In genomic region chr20:50379991-50380696, GRCh38 we compare ENCODE assay signal across 10 cellular contexts.
DNase-seq lines count a peak whose midpoint lies in the region; ATAC-seq and TF ChIP-seq lines count a peak whose summit lies in the region.
"Had no signal": no experiment of that assay in that cellular context is flagged by ENCODE, and none has a peak within 500 bp of the region (broad histone marks: within the 10 kb centered on the region; RNA-seq: fewer than 3 reads in every experiment).

No MANE protein-coding gene starts in this region.

- H3K36me3 Mint-ChIP-seq in naive thymus-derived CD8-positive, alpha-beta T cell = no peaks in the 10 kb centered on the region
- no peaks in the 10 kb centered on the region for H3K36me3 Mint-ChIP-seq in progenitor cell of endocrine pancreas (ENCODE audit: insufficient read depth)

- ATAC-seq in heart left ventricle = no peak
- ATAC-seq in left ventricle myocardium superior = no peak
- ATAC-seq in naive thymus-derived CD8-positive, alpha-beta T cell = no peak
- no peak for ATAC-seq in esophagus mucosa
- ATAC-seq: effector memory CD8-positive, alpha-beta T cell had no signal

- POLR2A ChIA-PET in naive thymus-derived CD8-positive, alpha-beta T cell (lab: Charles Lee) = interaction anchor here (0.7 kb wide), 1 partner anchor 424 kb away, joined by 3 read pairs; no protein-coding TSS in a partner anchor

- H3K36me3 ChIP-seq in heart left ventricle (no peaks in the 10 kb centered on the region), tibial nerve (no peaks in the 10 kb centered on the region)

- H3K4me1 ChIP-seq in heart left ventricle = peaks cover 9 to 65% (median 22%) of the 10 kb centered on the region in 12 donors
- H3K4me1 ChIP-seq in tibial nerve = peaks cover 3 to 48% (median 14%) of the 10 kb centered on the region in 4 donors

- H3K9me3 Mint-ChIP-seq in naive thymus-derived CD8-positive, alpha-beta T cell = no peaks in the 10 kb centered on the region
- no peaks in the 10 kb centered on the region for H3K9me3 Mint-ChIP-seq in progenitor cell of endocrine pancreas (ENCODE audit: low read depth)
- H3K9me3 Mint-ChIP-seq: effector memory CD8-positive, alpha-beta T cell had no signal

- no peak for TF ChIP-seq POLR2A in heart left ventricle (IDR thresholded peaks at IDR 0.05)
- no peak for TF ChIP-seq POLR2A in tibial nerve (IDR thresholded peaks at IDR 0.05)

- WGBS in heart left ventricle, 4 donors = 85 to 92% (median 88%) methylated on average over 16 of the region's 16 CpGs
- 89 to 93% methylated on average over 16 of the region's 16 CpGs for WGBS in tibial nerve, 2 donors

- TF ChIP-seq EP300 in tibial nerve (IDR thresholded peaks at IDR 0.05) = no peak

- intact Hi-C loops in heart left ventricle (cut with DNase I) = loop anchor here in 8 of 10 donors (1.0 to 10.0 kb wide), 13 partner anchors 34 to 193 kb away; partner anchors contain the start of gene CEBPB (in 4 of the 8)
- intact Hi-C loops in left ventricle myocardium superior (cut with micrococcal nuclease) = no loop called here

- peaks cover 0 to 2% (median 0%) of the 10 kb centered on the region in 5 donors for H3K27me3 Mint-ChIP-seq in naive thymus-derived CD8-positive, alpha-beta T cell
- peaks cover 35% of the 10 kb centered on the region for H3K27me3 Mint-ChIP-seq in progenitor cell of endocrine pancreas
- H3K27me3 Mint-ChIP-seq: effector memory CD8-positive, alpha-beta T cell had no signal

- H3K4me3 ChIP-seq in heart left ventricle (no peak overlapping the region), tibial nerve (no peak overlapping the region)

- peak overlapping the region in 7 of 10 donors; percentile 0 to 93 (median 67) for H3K27ac Mint-ChIP-seq in naive thymus-derived CD8-positive, alpha-beta T cell
- no peak overlapping the region for H3K27ac Mint-ChIP-seq in progenitor cell of endocrine pancreas

- H3K9me3 ChIP-seq in heart left ventricle (no peaks in the 10 kb centered on the region), tibial nerve (no peaks in the 10 kb centered on the region)

- peak overlapping the region in 2 of 10 donors; percentile 10 to 66 for H3K4me3 Mint-ChIP-seq in naive thymus-derived CD8-positive, alpha-beta T cell
- H3K4me3 Mint-ChIP-seq in progenitor cell of endocrine pancreas (ENCODE audit: low read depth) = no peak overlapping the region

- H3K27ac ChIP-seq in heart left ventricle = peak overlapping the region in 11 of 12 donors; percentile 51 to 88 (median 82)
- peak overlapping the region; percentile 49 for H3K27ac ChIP-seq in cingulate gyrus (ENCODE audit: low read depth, low read length)
- H3K27ac ChIP-seq in tibial nerve = peak overlapping the region; percentile 40 to 84 (median 78)

- H3K27me3 ChIP-seq in heart left ventricle (no peaks in the 10 kb centered on the region), tibial nerve (no peaks in the 10 kb centered on the region)

- TF ChIP-seq CTCF in heart left ventricle (IDR thresholded peaks at IDR 0.05) (no peak), tibial nerve (IDR thresholded peaks at IDR 0.05) (no peak), progenitor cell of endocrine pancreas (IDR thresholded peaks at IDR 0.05; ENCODE audit: unreplicated experiment) (no peak)

- H3K4me1 Mint-ChIP-seq in naive thymus-derived CD8-positive, alpha-beta T cell = peaks cover 9 to 46% (median 25%) of the 10 kb centered on the region in 4 donors
- H3K4me1 Mint-ChIP-seq in progenitor cell of endocrine pancreas (ENCODE audit: low read depth) = no peaks in the 10 kb centered on the region

- DNase-seq in heart left ventricle = no peak
- no peak for DNase-seq in left ventricle myocardium superior
- peak in 1 of 10 donors; percentile 43 for DNase-seq in naive thymus-derived CD8-positive, alpha-beta T cell
- no peak for DNase-seq in tibial nerve (ENCODE audit: low spot score in 2 of 2)
- no peak for DNase-seq in progenitor cell of endocrine pancreas (ENCODE audit: low spot score, unreplicated experiment)
- no peak for DNase-seq in NK-92 (lab: John Stamatoyannopoulos, UW; ENCODE audit: unreplicated experiment)
- DNase-seq: effector memory CD8-positive, alpha-beta T cell; NCI-H2081 treated with DMSO at 0.1 percent for 48 hours had no signal
